ENCODE assay signal across 30 cellular contexts in genomic region chr17:65662166-65662565, GRCh38.
DNase-seq lines count a peak whose midpoint lies in the region; TF ChIP-seq lines count a peak whose summit lies in the region.
"Had no signal": no experiment of that assay in that cellular context is flagged by ENCODE, and none has a peak within 500 bp of the region (broad histone marks: within the 10 kb centered on the region; RNA-seq: fewer than 3 reads in every experiment).

No MANE protein-coding gene starts in this region.

- peaks cover 2% of the 10 kb centered on the region for H3K9me3 Mint-ChIP-seq in chondrocyte (ENCODE audit: low read depth)
- H3K9me3 Mint-ChIP-seq: H9, immature natural killer cell had no signal

- H3K27me3 Mint-ChIP-seq in chondrocyte (ENCODE audit: low read depth): no peaks in the 10 kb centered on the region
- H3K27me3 Mint-ChIP-seq: B cell had no signal

- TF ChIP-seq CTCF in chondrocyte (IDR thresholded peaks at IDR 0.05) (no peak), foreskin fibroblast (IDR thresholded peaks at IDR 0.05; ENCODE audit: low read depth, low read length) (no peak)

- peaks cover 20% of the 10 kb centered on the region for H3K4me1 Mint-ChIP-seq in chondrocyte (ENCODE audit: low read depth)
- H3K4me1 Mint-ChIP-seq: B cell; immature natural killer cell; stimulated activated naive B cell treated with anti-CD40 and anti-IgM and Interleukin-4, amounts not matched to agents 10 μg/mL and 1 μg/mL and 100 μg/mL, for 72 hours had no signal

- H3K36me3 Mint-ChIP-seq in chondrocyte (ENCODE audit: low read depth): no peaks in the 10 kb centered on the region
- H3K36me3 Mint-ChIP-seq: immature natural killer cell had no signal

- DNase-seq in GM04503 (ENCODE audit: low read depth) (peak; percentile 60), chondrocyte (ENCODE audit: low spot score) (no peak), foreskin fibroblast (peak; percentile 36 to 70), Ammon's horn (ENCODE audit: low spot score) (no peak), SW 1271 (lab: John Stamatoyannopoulos, UW) (no peak), G401 (ENCODE audit: low spot score) (no peak), NCI-H2029 treated with DMSO at 0.1 percent for 48 hours (lab: John Stamatoyannopoulos, UW) (no peak)
- DNase-seq: activated CD8-positive, alpha-beta memory T cell treated with anti-CD3 and anti-CD28 coated beads for 24 hours; activated gamma-delta T cell; activated T-cell treated with anti-CD3 and anti-CD28 coated beads, Interleukin-2, amount 50 U/mL, for 1 hour; cortex of kidney; DMS153; foreskin melanocyte; H9; hippocampal formation; immature natural killer cell; Kasumi-1; left ventricle myocardium superior; naive thymus-derived CD8-positive, alpha-beta T cell; NCI-H1694 treated with DMSO at 0.1 percent for 48 hours; NCI-H69; occipital lobe; retina; stimulated activated CD4-positive, alpha-beta T cell treated with anti-CD3 and anti-CD28 coated beads, Interleukin-4, amount 100 ng/mL, for 1 hour; stimulated activated naive B cell treated with anti-CD40 and anti-IgM and Interleukin-4, amounts not matched to agents 10 μg/mL and 1 μg/mL and 100 μg/mL, for 72 hours had no signal

- in situ Hi-C loops in G401 (cut with HindIII; ENCODE audit: low sequenced_read_pairs): no loop called here

- H3K27ac Mint-ChIP-seq in chondrocyte (ENCODE audit: unreplicated experiment): peak overlapping the region; percentile 50
- H3K27ac Mint-ChIP-seq: B cell; H9; immature natural killer cell; naive thymus-derived CD8-positive, alpha-beta T cell; stimulated activated naive B cell treated with anti-CD40 and anti-IgM and Interleukin-4, amounts not matched to agents 10 μg/mL and 1 μg/mL and 100 μg/mL, for 72 hours had no signal

- no peak overlapping the region for H3K4me3 Mint-ChIP-seq in chondrocyte (ENCODE audit: unreplicated experiment)
- H3K4me3 Mint-ChIP-seq: B cell; H9; immature natural killer cell; naive thymus-derived CD8-positive, alpha-beta T cell; stimulated activated naive B cell treated with anti-CD40 and anti-IgM and Interleukin-4, amounts not matched to agents 10 μg/mL and 1 μg/mL and 100 μg/mL, for 72 hours had no signal

- no peak overlapping the region for H3K4me3 ChIP-seq in foreskin fibroblast (ENCODE audit: low read depth in 1 of 2, low read length in 2 of 2)
- H3K4me3 ChIP-seq: breast epithelium, SJSA1, thoracic aorta, vagina had no signal

Comparison
In these comparisons a context has a peak if more than half of its experiments do, and no peak if none do; other contexts are left out.
1. DNase-seq: peak in GM04503 (single experiment) and foreskin fibroblast (2 of 2); none in chondrocyte (single experiment), Ammon's horn (single experiment), SW 1271 (0 of 2), G401 (single experiment) and NCI-H2029 treated with DMSO at 0.1 percent for 48 hours (single experiment).